ENCODE assay signal across 20 cellular contexts in genomic region chr3:94256888-94257813, GRCh38.
DNase-seq lines count a peak whose midpoint lies in the region; ATAC-seq and TF ChIP-seq lines count a peak whose summit lies in the region.
"Had no signal": no experiment of that assay in that cellular context is flagged by ENCODE, and none has a peak within 500 bp of the region (broad histone marks: within the 10 kb centered on the region; RNA-seq: fewer than 3 reads in every experiment).

No MANE protein-coding gene starts in this region.

- no peak overlapping the region for H3K4me3 ChIP-seq in BE2C (ENCODE audit: low read depth, low read length)
- no peak overlapping the region for H3K4me3 ChIP-seq in HUES48 (ENCODE audit: low read depth, low read length)
- H3K4me3 ChIP-seq in endodermal cell (ENCODE audit: low read length) = no peak overlapping the region
- H3K4me3 ChIP-seq in lower lobe of right lung = no peak overlapping the region
- H3K4me3 ChIP-seq: BLaER1 treated with 17β-estradiol and CSF1 and Interleukin-3, amounts not matched to agents 10 nM and 100 nM had no signal

- H3K9me3 ChIP-seq in BE2C = no peaks in the 10 kb centered on the region
- peaks cover 7% of the 10 kb centered on the region; the same call in 1 of the 2 replicates for H3K9me3 ChIP-seq in HUES48 (ENCODE audit: control insufficient read depth, insufficient read depth, low read length)
- H3K9me3 ChIP-seq in endodermal cell (ENCODE audit: control insufficient read depth, low read length) = peaks cover 33% of the 10 kb centered on the region
- no peaks in the 10 kb centered on the region for H3K9me3 ChIP-seq in lower lobe of right lung

- peaks cover 4% of the 10 kb centered on the region for H3K36me3 Mint-ChIP-seq in endodermal cell (ENCODE audit: low read depth)
- H3K36me3 Mint-ChIP-seq: CD4-positive, alpha-beta memory T cell had no signal

- H3K9ac ChIP-seq in HUES48 (ENCODE audit: low read depth, low read length) (no peak overlapping the region), endodermal cell (ENCODE audit: extremely low read depth, low read length, poor library complexity, severe bottlenecking) (no peak overlapping the region)
- H3K9ac ChIP-seq: BLaER1 treated with 17β-estradiol and CSF1 and Interleukin-3, amounts not matched to agents 10 nM and 100 nM had no signal

- TF ChIP-seq CTCF in BE2C (IDR thresholded peaks at IDR 0.05; ENCODE audit: low read depth, low read length) (peak; percentile 11; the same call in 1 of the 2 replicates), endodermal cell (conservative IDR thresholded peaks at IDR 0.05) (peak; percentile 68), lower lobe of right lung (IDR thresholded peaks at IDR 0.05) (no peak)

- H3K4me1 ChIP-seq in BE2C (peaks cover 9% of the 10 kb centered on the region), HUES48 (ENCODE audit: control insufficient read depth, insufficient read depth, low read length) (peaks cover 5% of the 10 kb centered on the region), endodermal cell (ENCODE audit: control insufficient read depth, insufficient read depth, low read length) (peaks cover 4% of the 10 kb centered on the region), lower lobe of right lung (no peaks in the 10 kb centered on the region)
- H3K4me1 ChIP-seq: BLaER1 treated with 17β-estradiol and CSF1 and Interleukin-3, amounts not matched to agents 10 nM and 100 nM had no signal

- H3K9me3 Mint-ChIP-seq in endodermal cell = peaks cover 5% of the 10 kb centered on the region
- H3K9me3 Mint-ChIP-seq: T-helper 2 cell treated with Interferon-gamma antibody and Interleukin-4, amounts not matched to agents 5 μg/mL and 100 μg/mL, for 36 hours had no signal

- H3K27ac Mint-ChIP-seq in endodermal cell = peak overlapping the region; percentile 79
- H3K27ac Mint-ChIP-seq: CD4-positive, alpha-beta memory T cell; T-helper 2 cell treated with Interferon-gamma antibody and Interleukin-4, amounts not matched to agents 5 μg/mL and 100 μg/mL, for 36 hours had no signal

- H3K36me3 ChIP-seq in BE2C = no peaks in the 10 kb centered on the region
- H3K36me3 ChIP-seq in HUES48 (ENCODE audit: control insufficient read depth, insufficient read depth, low read length) = no peaks in the 10 kb centered on the region
- no peaks in the 10 kb centered on the region for H3K36me3 ChIP-seq in endodermal cell (ENCODE audit: control insufficient read depth, insufficient read depth, low read length)
- no peaks in the 10 kb centered on the region for H3K36me3 ChIP-seq in lower lobe of right lung
- H3K36me3 ChIP-seq: BLaER1 treated with 17β-estradiol and CSF1 and Interleukin-3, amounts not matched to agents 10 nM and 100 nM had no signal

- no peak for DNase-seq in BE2C
- DNase-seq in NCI-H748 (lab: John Stamatoyannopoulos, UW; ENCODE audit: unreplicated experiment) = peak; percentile 49
- peak; percentile 62 for DNase-seq in endodermal cell
- DNase-seq in DMS114 treated with DMSO at 0.1 percent for 48 hours (lab: John Stamatoyannopoulos, UW; ENCODE audit: unreplicated experiment) = no peak
- no peak for DNase-seq in RPMI8226
- no peak for DNase-seq in lower lobe of right lung
- no peak for DNase-seq in activated CD4-positive, alpha-beta T cell treated with anti-CD3 and anti-CD28 coated beads, Interleukin-2, amount 50 U/mL, for 48 hours
- DNase-seq: Caco-2; CD4-positive, alpha-beta memory T cell; DMS79 treated with DMSO at 0.1 percent for 48 hours; NCI-H1048; NCI-H1436; NCI-H1930; NCI-H2227 treated with DMSO at 0.1 percent for 48 hours; T-helper 1 cell had no signal

- intact Hi-C loops in lower lobe of right lung (cut with DNase I) = no loop called here

- H3K27me3 ChIP-seq in BE2C (no peaks in the 10 kb centered on the region), HUES48 (ENCODE audit: control insufficient read depth, insufficient read depth, low read length) (no peaks in the 10 kb centered on the region), endodermal cell (ENCODE audit: control insufficient read depth, insufficient read depth, low read length, poor library complexity, severe bottlenecking) (no peaks in the 10 kb centered on the region), lower lobe of right lung (ENCODE audit: low read depth) (no peaks in the 10 kb centered on the region)
- H3K27me3 ChIP-seq: BLaER1 treated with 17β-estradiol and CSF1 and Interleukin-3, amounts not matched to agents 10 nM and 100 nM had no signal

- H3K27ac ChIP-seq in HUES48 (ENCODE audit: low read depth, low read length) (peak overlapping the region; percentile 10), endodermal cell (ENCODE audit: low read depth, low read length) (no peak overlapping the region), lower lobe of right lung (no peak overlapping the region)
- H3K27ac ChIP-seq: BLaER1 treated with 17β-estradiol and CSF1 and Interleukin-3, amounts not matched to agents 10 nM and 100 nM had no signal

- no peak for ATAC-seq in lower lobe of right lung
- ATAC-seq: HCT116, Panc1 had no signal

- H3K4me3 Mint-ChIP-seq in endodermal cell = no peak overlapping the region
- H3K4me3 Mint-ChIP-seq: CD4-positive, alpha-beta memory T cell; T-helper 2 cell treated with Interferon-gamma antibody and Interleukin-4, amounts not matched to agents 5 μg/mL and 100 μg/mL, for 36 hours had no signal

- H3K27me3 Mint-ChIP-seq in endodermal cell (ENCODE audit: insufficient read depth) = no peaks in the 10 kb centered on the region

- H3K4me1 Mint-ChIP-seq in endodermal cell = peaks cover 54% of the 10 kb centered on the region
- H3K4me1 Mint-ChIP-seq: CD4-positive, alpha-beta memory T cell had no signal

- 21 to 55% methylated on average over 2 to 5 of the region's 5 CpGs for WGBS in endodermal cell (ENCODE audit: insufficient coverage in 1 of 2, insufficient read length in 1 of 2), 2 experiments

Comparison
In these comparisons a context has a peak if more than half of its experiments do, and no peak if none do; other contexts are left out.
1. DNase-seq: peak in NCI-H748 (single experiment) and endodermal cell (single experiment); none in BE2C (single experiment), DMS114 treated with DMSO at 0.1 percent for 48 hours (single experiment), RPMI8226 (single experiment), lower lobe of right lung (single experiment) and activated CD4-positive, alpha-beta T cell treated with anti-CD3 and anti-CD28 coated beads, Interleukin-2, amount 50 U/mL, for 48 hours (0 of 2).